In genomic region chr10:73590881-73591577, GRCh38 we compare ENCODE assay signal across 8 cellular contexts. TPM values are rescaled to one million over a fixed set of nuclear protein-coding genes. Genes with fewer than 3 reads are reported as not detected.
DNase-seq lines count a peak whose midpoint lies in the region; ATAC-seq and TF ChIP-seq lines count a peak whose summit lies in the region.

A gene with protein sequence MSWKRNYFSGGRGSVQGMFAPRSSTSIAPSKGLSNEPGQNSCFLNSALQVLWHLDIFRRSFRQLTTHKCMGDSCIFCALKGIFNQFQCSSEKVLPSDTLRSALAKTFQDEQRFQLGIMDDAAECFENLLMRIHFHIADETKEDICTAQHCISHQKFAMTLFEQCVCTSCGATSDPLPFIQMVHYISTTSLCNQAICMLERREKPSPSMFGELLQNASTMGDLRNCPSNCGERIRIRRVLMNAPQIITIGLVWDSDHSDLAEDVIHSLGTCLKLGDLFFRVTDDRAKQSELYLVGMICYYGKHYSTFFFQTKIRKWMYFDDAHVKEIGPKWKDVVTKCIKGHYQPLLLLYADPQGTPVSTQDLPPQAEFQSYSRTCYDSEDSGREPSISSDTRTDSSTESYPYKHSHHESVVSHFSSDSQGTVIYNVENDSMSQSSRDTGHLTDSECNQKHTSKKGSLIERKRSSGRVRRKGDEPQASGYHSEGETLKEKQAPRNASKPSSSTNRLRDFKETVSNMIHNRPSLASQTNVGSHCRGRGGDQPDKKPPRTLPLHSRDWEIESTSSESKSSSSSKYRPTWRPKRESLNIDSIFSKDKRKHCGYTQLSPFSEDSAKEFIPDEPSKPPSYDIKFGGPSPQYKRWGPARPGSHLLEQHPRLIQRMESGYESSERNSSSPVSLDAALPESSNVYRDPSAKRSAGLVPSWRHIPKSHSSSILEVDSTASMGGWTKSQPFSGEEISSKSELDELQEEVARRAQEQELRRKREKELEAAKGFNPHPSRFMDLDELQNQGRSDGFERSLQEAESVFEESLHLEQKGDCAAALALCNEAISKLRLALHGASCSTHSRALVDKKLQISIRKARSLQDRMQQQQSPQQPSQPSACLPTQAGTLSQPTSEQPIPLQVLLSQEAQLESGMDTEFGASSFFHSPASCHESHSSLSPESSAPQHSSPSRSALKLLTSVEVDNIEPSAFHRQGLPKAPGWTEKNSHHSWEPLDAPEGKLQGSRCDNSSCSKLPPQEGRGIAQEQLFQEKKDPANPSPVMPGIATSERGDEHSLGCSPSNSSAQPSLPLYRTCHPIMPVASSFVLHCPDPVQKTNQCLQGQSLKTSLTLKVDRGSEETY (N-terminal part only) (minus strand): TSS chr10:73591342. CDS start chr10:73575658, 15,684 bp downstream.

- peak within 1 kb of the TSS in 8 of 11 experiments; percentile 3 to 72 (median 29); a peak in 12 of 22 replicates for H3K9ac ChIP-seq in BLaER1 treated with 17β-estradiol and CSF1 and Interleukin-3, amounts not matched to agents 10 nM and 100 nM

- H4K20me1 ChIP-seq in BLaER1 treated with 17β-estradiol and CSF1 and Interleukin-3, amounts not matched to agents 10 nM and 100 nM, result no peaks in the 10 kb centered on the region

- peak; percentile 93 for DNase-seq in HT-29 (ENCODE audit: low spot score)
- no peak for DNase-seq in activated naive CD8-positive, alpha-beta T cell treated with anti-CD3 and anti-CD28 coated beads for 36 hours
- DNase-seq in Right ventricle myocardium inferior (ENCODE audit: missing footprints), result no peak
- peak; percentile 26 for DNase-seq in occipital lobe (lab: John Stamatoyannopoulos, UW)
- DNase-seq in NK-92 treated with Interleukin-12 subunit alpha and Interleukin-12 subunit beta, amount 100 ng/mL, for 24 hours (lab: John Stamatoyannopoulos, UW), result no peak
- no peak for DNase-seq in GM13976 (ENCODE audit: low spot score)

- no peaks in the 10 kb centered on the region for H3K36me3 ChIP-seq in BLaER1 treated with 17β-estradiol and CSF1 and Interleukin-3, amounts not matched to agents 10 nM and 100 nM

- no peaks in the 10 kb centered on the region for H3K27me3 Mint-ChIP-seq in activated naive CD8-positive, alpha-beta T cell treated with anti-CD3 and anti-CD28 coated beads for 36 hours

- peak within 1 kb of the TSS in 5 of 10 experiments; percentile 2 to 29 (median 17); a peak in 4 of 20 replicates for H3K4me3 ChIP-seq in BLaER1 treated with 17β-estradiol and CSF1 and Interleukin-3, amounts not matched to agents 10 nM and 100 nM

- intact Hi-C loops in Right ventricle myocardium inferior (cut with DNase I), result no loop called here

- ATAC-seq in Right ventricle myocardium inferior (peak; percentile 45), HG03520 (IDR thresholded peaks at IDR 0.05; ENCODE audit: unreplicated experiment) (no peak)

- H3K36me3 Mint-ChIP-seq in activated naive CD8-positive, alpha-beta T cell treated with anti-CD3 and anti-CD28 coated beads for 36 hours, result peaks cover 4% of the 10 kb centered on the region

- H3K27ac ChIP-seq in BLaER1 treated with 17β-estradiol and CSF1 and Interleukin-3, amounts not matched to agents 10 nM and 100 nM, result peak within 1 kb of the TSS in 9 of 11 experiments; percentile 14 to 65 (median 39); a peak in 14 of 22 replicates

- TF ChIP-seq CTCF in GM13976 (IDR thresholded peaks at IDR 0.05; ENCODE audit: borderline replicate concordance, control extremely low read depth, extremely low read depth, insufficient read depth, missing control alignments), result no peak

- H3K27ac Mint-ChIP-seq in activated naive CD8-positive, alpha-beta T cell treated with anti-CD3 and anti-CD28 coated beads for 36 hours, result peak within 1 kb of the TSS; percentile 50

- H3K4me3 Mint-ChIP-seq in activated naive CD8-positive, alpha-beta T cell treated with anti-CD3 and anti-CD28 coated beads for 36 hours, result peak within 1 kb of the TSS; percentile 26

- no peaks in the 10 kb centered on the region for H3K9me3 ChIP-seq in BLaER1 treated with 17β-estradiol and CSF1 and Interleukin-3, amounts not matched to agents 10 nM and 100 nM (replicated peaks in 1 of 11)

- no peaks in the 10 kb centered on the region for H3K9me3 Mint-ChIP-seq in activated naive CD8-positive, alpha-beta T cell treated with anti-CD3 and anti-CD28 coated beads for 36 hours

- peak within 1 kb of the TSS; percentile 64 to 86 (median 72) for H3K4me2 ChIP-seq in BLaER1 treated with 17β-estradiol and CSF1 and Interleukin-3, amounts not matched to agents 10 nM and 100 nM

- no peaks in the 10 kb centered on the region for H3K27me3 ChIP-seq in BLaER1 treated with 17β-estradiol and CSF1 and Interleukin-3, amounts not matched to agents 10 nM and 100 nM

- in situ Hi-C loops in GM13976 (cut with MboI; ENCODE audit: low sequenced_read_pairs, unreplicated experiment), result no loop called here

- H3K4me1 Mint-ChIP-seq in activated naive CD8-positive, alpha-beta T cell treated with anti-CD3 and anti-CD28 coated beads for 36 hours, result peaks cover 16% of the 10 kb centered on the region

- H3K4me1 ChIP-seq in BLaER1 treated with 17β-estradiol and CSF1 and Interleukin-3, amounts not matched to agents 10 nM and 100 nM, result peaks cover 16 to 26% (median 21%) of the 10 kb centered on the region in 10 experiments

RNA-seq across cellular contexts. Expression of the gene that starts here (rescaled TPM):
- 43.7 and 44.6 TPM in 2 replicates for total RNA-seq in HT-29 (2014; rRNA removed; shearing (Covaris generic))
- total RNA-seq in activated naive CD8-positive, alpha-beta T cell treated with anti-CD3 and anti-CD28 coated beads for 36 hours, result 1 to 10 TPM; 7.7 to 8.1 TPM
- total RNA-seq in Right ventricle myocardium inferior (29.7 TPM), occipital lobe (31.7 TPM)

Comparison
In these comparisons a context has a peak if more than half of its experiments do, and no peak if none do; other contexts are left out.
1. DNase-seq: peak in HT-29 (single experiment) and occipital lobe (single experiment); none in activated naive CD8-positive, alpha-beta T cell treated with anti-CD3 and anti-CD28 coated beads for 36 hours (single experiment), Right ventricle myocardium inferior (single experiment), NK-92 treated with Interleukin-12 subunit alpha and Interleukin-12 subunit beta, amount 100 ng/mL, for 24 hours (single experiment) and GM13976 (single experiment).